ENCODE assay signal across 15 cellular contexts in the genomic region with DNA sequence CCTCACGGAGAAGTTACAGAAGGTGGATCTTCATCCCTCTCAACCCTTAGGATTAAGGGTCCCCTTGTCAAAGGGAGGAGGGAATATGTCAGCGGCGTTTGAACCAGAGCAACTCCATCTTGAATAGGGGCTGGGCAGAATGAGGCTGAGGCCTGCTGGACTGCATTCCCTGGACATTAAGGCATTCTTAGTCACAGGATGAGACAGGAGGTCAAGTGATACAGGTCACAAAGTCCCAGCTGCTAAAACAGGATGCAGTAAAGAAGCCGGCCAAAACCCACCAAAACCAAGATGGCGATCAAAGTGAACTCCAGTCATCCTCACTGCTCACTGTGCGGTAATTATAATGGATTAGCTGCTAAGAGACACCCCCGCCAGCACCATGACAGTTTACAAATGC. TPM values are rescaled to one million over a fixed set of nuclear protein-coding genes. Genes with fewer than 3 reads are reported as not detected.
DNase-seq lines count a peak whose midpoint lies in the region; ATAC-seq and TF ChIP-seq lines count a peak whose summit lies in the region.
"Had no signal": no experiment of that assay in that cellular context is flagged by ENCODE, and none has a peak within 500 bp of the region (broad histone marks: within the 10 kb centered on the region; RNA-seq: fewer than 3 reads in every experiment).

No MANE protein-coding gene starts in this region.

- DNase-seq in HS-5 (ENCODE audit: low read depth) (peak; percentile 6), left kidney (ENCODE audit: low read depth, low spot score) (peak; percentile 28), middle frontal gyrus (ENCODE audit: extremely low spot score, low spot score) (no peak), prostate gland (ENCODE audit: low spot score) (no peak)
- DNase-seq: BE2C; CD4-positive, alpha-beta memory T cell; KBM-7; MM.1S; NCI-H1105; NCI-H1930 had no signal

- 91% methylated on average over 7 of the region's 7 CpGs for WGBS in prostate gland

- no peaks in the 10 kb centered on the region for H3K9me3 ChIP-seq in prostate gland

- no peaks in the 10 kb centered on the region for H3K27me3 ChIP-seq in prostate gland (replicated peaks; ENCODE audit: insufficient read depth)

- ATAC-seq in HG02973 (IDR thresholded peaks at IDR 0.05; ENCODE audit: unreplicated experiment): no peak

- no peaks in the 10 kb centered on the region for H3K4me1 ChIP-seq in prostate gland (replicated peaks)
- H3K4me1 ChIP-seq: BE2C had no signal

- H3K27ac ChIP-seq in angular gyrus (ENCODE audit: low read depth, low read length): peak overlapping the region; percentile 54
- peak overlapping the region; percentile 60 for H3K27ac ChIP-seq in temporal lobe (ENCODE audit: low read depth, low read length)
- H3K27ac ChIP-seq in prostate gland: no peak overlapping the region
- H3K27ac ChIP-seq: SK-N-MC had no signal

- TF ChIP-seq CTCF in prostate gland (IDR thresholded peaks at IDR 0.05): no peak

- no peaks in the 10 kb centered on the region for H3K36me3 ChIP-seq in prostate gland
- H3K36me3 ChIP-seq: BE2C had no signal

- H3K4me3 ChIP-seq in prostate gland: no peak overlapping the region
- H3K4me3 ChIP-seq: GM23338, SK-N-MC had no signal

- intact Hi-C loops in prostate gland (cut with DNase I): no loop called here

- no peak for TF ChIP-seq POLR2A in prostate gland (IDR thresholded peaks at IDR 0.05)

RNA-seq across cellular contexts. Expression of a gene that starts 36.7 kb away (rescaled TPM):
- total RNA-seq in temporal lobe: 5.9 TPM
- total RNA-seq in prostate gland: 10 to 100 TPM in 1 of 2 donors, 1 to 10 TPM in 1; 9.8 to 21.9 TPM
- total RNA-seq: CD4-positive, alpha-beta memory T cell had no signal

Comparison
In these comparisons a context has a peak if more than half of its experiments do, and no peak if none do; other contexts are left out.
1. DNase-seq: peak in HS-5 (single experiment) and left kidney (single experiment); none in middle frontal gyrus (single experiment) and prostate gland (single experiment).
2. H3K27ac ChIP-seq: peak in angular gyrus (single experiment) and temporal lobe (single experiment); none in prostate gland (0 of 2).